ENCODE assay signal across 7 cellular contexts in the genomic region with DNA sequence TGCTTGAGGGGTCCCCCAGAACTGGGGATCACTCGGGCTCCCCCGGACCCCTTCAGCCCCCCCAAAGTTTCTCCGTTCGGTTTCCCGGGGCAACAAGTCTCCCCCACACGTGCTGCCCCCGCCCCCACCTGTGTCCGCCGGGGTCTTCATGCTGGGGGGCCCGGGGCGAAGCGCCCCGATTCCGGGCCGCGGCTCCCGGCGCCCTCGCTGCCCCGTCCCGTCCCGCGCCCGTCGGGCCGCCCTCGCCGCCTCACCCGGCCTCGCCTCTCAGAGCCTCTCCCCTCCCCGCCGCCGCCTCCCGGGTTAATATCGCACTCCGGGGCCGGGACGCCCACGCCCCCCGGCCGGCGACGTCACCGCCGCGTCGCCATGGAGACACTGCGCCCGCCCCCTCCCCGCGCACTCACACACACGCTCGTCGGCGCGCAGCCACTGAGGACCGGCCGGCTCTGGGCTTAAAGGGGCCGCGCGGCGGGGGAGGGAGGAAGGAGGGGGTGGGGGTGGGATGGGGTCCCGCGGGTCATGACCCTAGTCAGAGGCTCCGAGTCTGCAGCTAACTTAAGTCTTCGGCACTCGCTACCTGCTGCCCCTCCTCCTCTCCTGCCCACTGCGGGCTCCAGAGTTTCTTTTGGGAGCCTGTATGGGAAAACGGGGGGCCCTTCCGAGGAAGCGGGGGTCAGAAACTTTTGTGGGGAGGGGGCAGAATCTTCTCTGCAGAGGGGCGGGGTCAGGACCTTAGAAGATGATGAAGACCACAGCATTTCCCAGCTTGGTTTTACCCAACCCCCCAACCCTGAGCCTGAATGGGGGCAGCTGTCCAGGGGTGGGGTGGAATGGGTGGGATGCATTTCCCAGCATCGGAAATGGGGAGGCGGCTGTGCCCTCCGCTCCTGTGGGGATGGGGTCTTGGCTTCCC. TPM values are rescaled to one million over a fixed set of nuclear protein-coding genes. Genes with fewer than 3 reads are reported as not detected.
DNase-seq lines count a peak whose midpoint lies in the region; ATAC-seq and TF ChIP-seq lines count a peak whose summit lies in the region.

Gene ERF, minus strand, starts transcription at position 279 of the 916 bp plus-strand sequence. Its CDS starts 129 bp downstream, at position 150.

- peak; percentile 83 for DNase-seq in NCI-H226
- DNase-seq in activated CD4-positive, alpha-beta T cell treated with anti-CD3 and anti-CD28 coated beads for 1 hour: peak; percentile 93
- peak; percentile 83 for DNase-seq in cerebellar cortex (ENCODE audit: low spot score)
- peak; percentile 38 for DNase-seq in kidney epithelial cell (ENCODE audit: low read depth)
- DNase-seq in stimulated activated CD4-positive, alpha-beta T cell treated with anti-CD3 and anti-CD28 coated beads, Interleukin-15, amount 100 ng/mL, for 24 hours: peak; percentile 93

- peak within 1 kb of the TSS; percentile 99 for H3K4me3 ChIP-seq in kidney epithelial cell (ENCODE audit: low read depth, low read length)

- no peaks in the 10 kb centered on the region for H3K27me3 ChIP-seq in kidney epithelial cell (ENCODE audit: control insufficient read depth, insufficient read depth, low read length)

- TF ChIP-seq CTCF in kidney epithelial cell (IDR thresholded peaks at IDR 0.05; ENCODE audit: insufficient read depth, low read length, poor library complexity, severe bottlenecking): no peak

- H3K36me3 ChIP-seq in kidney epithelial cell (ENCODE audit: control insufficient read depth, insufficient read depth, low read length): no peaks in the 10 kb centered on the region

- ATAC-seq in GM18520 (IDR thresholded peaks at IDR 0.05; ENCODE audit: unreplicated experiment) (peak; percentile 52), HG03103 (IDR thresholded peaks at IDR 0.05; ENCODE audit: low read depth, unreplicated experiment) (peak; percentile 39)

RNA-seq across cellular contexts. Expression of gene ERF, which starts in this region (rescaled TPM):
- total RNA-seq in kidney epithelial cell: 31.6 and 48.8 TPM in 2 replicates

Comparison
In these comparisons a context has a peak if more than half of its experiments do, and no peak if none do; other contexts are left out.
1. Peak in every context shown above with its lines: DNase-seq, ATAC-seq and H3K4me3 ChIP-seq.
2. DNase-seq: peak in every context shown above with its lines; median percentile 93 in activated CD4-positive, alpha-beta T cell treated with anti-CD3 and anti-CD28 coated beads for 1 hour; 93 in stimulated activated CD4-positive, alpha-beta T cell treated with anti-CD3 and anti-CD28 coated beads, Interleukin-15, amount 100 ng/mL, for 24 hours; 83 in NCI-H226; 83 in cerebellar cortex; 38 in kidney epithelial cell.